In the genomic region with DNA sequence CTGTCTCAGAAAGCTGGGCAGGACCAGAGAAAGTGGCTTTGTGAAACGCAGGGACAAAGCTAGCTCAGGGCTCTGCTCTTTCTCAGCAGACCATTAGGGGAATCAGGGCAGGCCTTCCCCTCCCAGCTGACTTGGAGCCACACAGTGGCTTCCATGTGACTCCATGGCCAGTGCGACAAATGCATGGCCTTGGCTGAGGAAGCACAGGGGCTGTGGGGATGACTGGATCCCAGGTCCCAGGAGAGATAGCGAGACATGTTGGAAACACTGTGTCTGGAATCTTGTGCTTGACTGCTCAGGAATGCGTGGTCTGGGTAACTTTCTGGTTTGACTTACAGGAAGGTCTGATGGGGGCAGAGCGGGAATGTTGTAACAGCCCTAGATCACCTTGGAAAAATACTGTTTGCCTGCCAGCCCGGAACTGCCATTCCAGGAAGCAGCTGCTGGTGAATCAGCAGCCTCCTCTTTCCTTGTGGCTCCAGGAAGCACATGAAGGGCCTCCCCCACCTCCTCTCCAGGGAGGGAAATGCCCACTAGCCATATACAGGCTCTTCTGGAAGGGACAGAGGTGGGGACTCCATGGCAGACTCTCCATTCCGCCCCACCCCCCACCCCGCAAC, we compare ENCODE assay signal across 1 cellular context.
TF ChIP-seq lines count a peak whose summit lies in the region.

No MANE protein-coding gene starts in this region.

TF ChIP-seq in A549, 52 proteins besides CTCF, POLR2A, EP300 and RAD21 (continued from another document):
- TF ChIP-seq, protein P1, sequence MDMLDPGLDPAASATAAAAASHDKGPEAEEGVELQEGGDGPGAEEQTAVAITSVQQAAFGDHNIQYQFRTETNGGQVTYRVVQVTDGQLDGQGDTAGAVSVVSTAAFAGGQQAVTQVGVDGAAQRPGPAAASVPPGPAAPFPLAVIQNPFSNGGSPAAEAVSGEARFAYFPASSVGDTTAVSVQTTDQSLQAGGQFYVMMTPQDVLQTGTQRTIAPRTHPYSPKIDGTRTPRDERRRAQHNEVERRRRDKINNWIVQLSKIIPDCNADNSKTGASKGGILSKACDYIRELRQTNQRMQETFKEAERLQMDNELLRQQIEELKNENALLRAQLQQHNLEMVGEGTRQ (IDR thresholded peaks at IDR 0.05), result peak; percentile 55
- peak; percentile 71 to 91 for TF ChIP-seq CEBPB (IDR thresholded peaks at IDR 0.05)
- TF ChIP-seq RARB (CRISPR knock-in tag; IDR thresholded peaks at IDR 0.05), result peak; percentile 51
- TF ChIP-seq, protein P2, sequence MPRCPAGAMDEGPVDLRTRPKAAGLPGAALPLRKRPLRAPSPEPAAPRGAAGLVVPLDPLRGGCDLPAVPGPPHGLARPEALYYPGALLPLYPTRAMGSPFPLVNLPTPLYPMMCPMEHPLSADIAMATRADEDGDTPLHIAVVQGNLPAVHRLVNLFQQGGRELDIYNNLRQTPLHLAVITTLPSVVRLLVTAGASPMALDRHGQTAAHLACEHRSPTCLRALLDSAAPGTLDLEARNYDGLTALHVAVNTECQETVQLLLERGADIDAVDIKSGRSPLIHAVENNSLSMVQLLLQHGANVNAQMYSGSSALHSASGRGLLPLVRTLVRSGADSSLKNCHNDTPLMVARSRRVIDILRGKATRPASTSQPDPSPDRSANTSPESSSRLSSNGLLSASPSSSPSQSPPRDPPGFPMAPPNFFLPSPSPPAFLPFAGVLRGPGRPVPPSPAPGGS (IDR thresholded peaks at IDR 0.05), result peak; percentile 80; the same call in 2 of the 3 replicates
- TF ChIP-seq PBX3 (IDR thresholded peaks at IDR 0.05), result peak; percentile 77
- TF ChIP-seq, protein P3, sequence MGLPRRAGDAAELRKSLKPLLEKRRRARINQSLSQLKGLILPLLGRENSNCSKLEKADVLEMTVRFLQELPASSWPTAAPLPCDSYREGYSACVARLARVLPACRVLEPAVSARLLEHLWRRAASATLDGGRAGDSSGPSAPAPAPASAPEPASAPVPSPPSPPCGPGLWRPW (IDR thresholded peaks at IDR 0.05), result peak; percentile 71
- TF ChIP-seq BHLHE40 (IDR thresholded peaks at IDR 0.05; ENCODE audit: low read depth, low read length), result no peak
- TF ChIP-seq, protein P4, sequence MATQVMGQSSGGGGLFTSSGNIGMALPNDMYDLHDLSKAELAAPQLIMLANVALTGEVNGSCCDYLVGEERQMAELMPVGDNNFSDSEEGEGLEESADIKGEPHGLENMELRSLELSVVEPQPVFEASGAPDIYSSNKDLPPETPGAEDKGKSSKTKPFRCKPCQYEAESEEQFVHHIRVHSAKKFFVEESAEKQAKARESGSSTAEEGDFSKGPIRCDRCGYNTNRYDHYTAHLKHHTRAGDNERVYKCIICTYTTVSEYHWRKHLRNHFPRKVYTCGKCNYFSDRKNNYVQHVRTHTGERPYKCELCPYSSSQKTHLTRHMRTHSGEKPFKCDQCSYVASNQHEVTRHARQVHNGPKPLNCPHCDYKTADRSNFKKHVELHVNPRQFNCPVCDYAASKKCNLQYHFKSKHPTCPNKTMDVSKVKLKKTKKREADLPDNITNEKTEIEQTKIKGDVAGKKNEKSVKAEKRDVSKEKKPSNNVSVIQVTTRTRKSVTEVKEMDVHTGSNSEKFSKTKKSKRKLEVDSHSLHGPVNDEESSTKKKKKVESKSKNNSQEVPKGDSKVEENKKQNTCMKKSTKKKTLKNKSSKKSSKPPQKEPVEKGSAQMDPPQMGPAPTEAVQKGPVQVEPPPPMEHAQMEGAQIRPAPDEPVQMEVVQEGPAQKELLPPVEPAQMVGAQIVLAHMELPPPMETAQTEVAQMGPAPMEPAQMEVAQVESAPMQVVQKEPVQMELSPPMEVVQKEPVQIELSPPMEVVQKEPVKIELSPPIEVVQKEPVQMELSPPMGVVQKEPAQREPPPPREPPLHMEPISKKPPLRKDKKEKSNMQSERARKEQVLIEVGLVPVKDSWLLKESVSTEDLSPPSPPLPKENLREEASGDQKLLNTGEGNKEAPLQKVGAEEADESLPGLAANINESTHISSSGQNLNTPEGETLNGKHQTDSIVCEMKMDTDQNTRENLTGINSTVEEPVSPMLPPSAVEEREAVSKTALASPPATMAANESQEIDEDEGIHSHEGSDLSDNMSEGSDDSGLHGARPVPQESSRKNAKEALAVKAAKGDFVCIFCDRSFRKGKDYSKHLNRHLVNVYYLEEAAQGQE (IDR thresholded peaks at IDR 0.05), result no peak
